23 cellular contexts compared by ENCODE assay signal in the genomic region with DNA sequence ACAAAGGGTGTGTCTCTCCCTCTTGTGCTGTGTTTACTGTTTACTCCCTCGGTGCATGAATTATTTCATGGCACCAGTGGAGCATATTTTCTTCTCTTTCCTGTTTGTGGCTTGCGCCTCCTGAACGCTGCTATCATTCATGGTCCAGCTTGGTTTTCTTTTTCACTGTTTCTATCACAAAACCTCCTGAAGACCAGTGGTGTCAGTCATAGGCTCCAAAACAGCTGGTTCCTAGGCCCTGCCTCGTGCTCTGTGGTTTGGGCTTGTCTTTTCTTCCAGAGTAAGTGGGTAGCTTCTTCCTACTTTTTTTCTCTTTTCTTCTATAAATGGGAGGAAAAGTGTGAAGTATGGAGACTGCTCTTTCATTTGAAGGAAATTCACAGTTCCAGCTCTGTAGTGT. TPM values are rescaled to one million over a fixed set of nuclear protein-coding genes. Genes with fewer than 3 reads are reported as not detected.
DNase-seq lines count a peak whose midpoint lies in the region; ATAC-seq and TF ChIP-seq lines count a peak whose summit lies in the region.
"Had no signal": no experiment of that assay in that cellular context is flagged by ENCODE, and none has a peak within 500 bp of the region (broad histone marks: within the 10 kb centered on the region; RNA-seq: fewer than 3 reads in every experiment).

No MANE protein-coding gene starts in this region.

- peaks cover 21 to 42% of the 10 kb centered on the region in 2 donors for H3K4me1 Mint-ChIP-seq in natural killer cell
- peaks cover 7 to 15% of the 10 kb centered on the region in 2 donors for H3K4me1 Mint-ChIP-seq in natural killer cell treated with Interleukin-12 subunit alpha and Interleukin-12 subunit beta and Interleukin-15 and Interleukin-18, amount 100 ng/mL, for 72 hours (ENCODE audit: low read depth in 2 of 2)

- no peaks in the 10 kb centered on the region for H3K9me3 Mint-ChIP-seq in natural killer cell
- no peaks in the 10 kb centered on the region for H3K9me3 Mint-ChIP-seq in natural killer cell treated with Interleukin-12 subunit alpha and Interleukin-12 subunit beta and Interleukin-15 and Interleukin-18, amount 100 ng/mL, for 72 hours
- H3K9me3 Mint-ChIP-seq: naive thymus-derived CD8-positive, alpha-beta T cell had no signal

- H3K27me3 ChIP-seq in skeletal muscle satellite cell (ENCODE audit: control insufficient read depth, insufficient read depth, low read length), result no peaks in the 10 kb centered on the region
- H3K27me3 ChIP-seq: adrenal gland, cardiac muscle cell, dorsolateral prefrontal cortex, SJSA1, tibial nerve had no signal

- H3K4me1 ChIP-seq in skeletal muscle satellite cell (ENCODE audit: control insufficient read depth, insufficient read depth, low read length), result peaks cover 19% of the 10 kb centered on the region

- no peaks in the 10 kb centered on the region for H3K9me3 ChIP-seq in skeletal muscle satellite cell (replicated peaks; ENCODE audit: low read length)
- H3K9me3 ChIP-seq: adrenal gland, SJSA1, tibial nerve had no signal

- no peak overlapping the region for H3K4me3 ChIP-seq in fibroblast of villous mesenchyme (ENCODE audit: low read depth, low read length)
- no peak overlapping the region for H3K4me3 ChIP-seq in skeletal muscle satellite cell (ENCODE audit: low read length)
- H3K4me3 ChIP-seq: adrenal gland, cardiac muscle cell, dorsolateral prefrontal cortex, SJSA1, tibial nerve had no signal

- TF ChIP-seq CTCF in natural killer cell (IDR thresholded peaks at IDR 0.05) (no peak), fibroblast of villous mesenchyme (IDR thresholded peaks at IDR 0.05; ENCODE audit: insufficient read depth, low read depth, low read length) (no peak)

- peak overlapping the region; percentile 16 for H3K9ac ChIP-seq in skeletal muscle satellite cell (ENCODE audit: low read depth, low read length)

- DNase-seq in natural killer cell (no peak), SW480 (ENCODE audit: low spot score) (peak; percentile 14), fibroblast of villous mesenchyme (ENCODE audit: low read depth) (peak; percentile 13)
- no peak for DNase-seq in natural killer cell treated with Interleukin-12 subunit alpha and Interleukin-12 subunit beta and Interleukin-15 and Interleukin-18, amount 100 ng/mL, for 72 hours (ENCODE audit: low spot score)
- DNase-seq in activated CD4-positive, CD25-positive, alpha-beta regulatory T cell (lab: John Stamatoyannopoulos, UW), result no peak
- no peak for DNase-seq in stimulated activated CD4-positive, alpha-beta T cell treated with anti-CD3 and anti-CD28 coated beads, Interleukin-4, amount 100 ng/mL, for 4 hours
- no peak for DNase-seq in stimulated activated CD4-positive, alpha-beta T cell treated with anti-CD3 and anti-CD28 coated beads, Interleukin-2, amount 100 ng/mL, for 24 hours
- DNase-seq: activated CD4-positive, alpha-beta T cell treated with anti-CD3 and anti-CD28 coated beads for 4 hours; activated effector memory CD4-positive, alpha-beta T cell treated with Interleukin-2 at 50 U/mL for 16 hours; adrenal gland; dorsolateral prefrontal cortex; KG1; naive thymus-derived CD8-positive, alpha-beta T cell; NCI-H1048; NCI-H1930; NCI-H345; posterior cingulate gyrus; stimulated activated naive CD4-positive, alpha-beta T cell treated with Interleukin-2 at 50 U/mL for 16 hours; T1000 had no signal

- H3K27me3 Mint-ChIP-seq in natural killer cell (ENCODE audit: low read depth in 2 of 2), result no peaks in the 10 kb centered on the region
- no peaks in the 10 kb centered on the region for H3K27me3 Mint-ChIP-seq in natural killer cell treated with Interleukin-12 subunit alpha and Interleukin-12 subunit beta and Interleukin-15 and Interleukin-18, amount 100 ng/mL, for 72 hours
- H3K27me3 Mint-ChIP-seq: naive thymus-derived CD8-positive, alpha-beta T cell had no signal

- peaks cover 8% of the 10 kb centered on the region for H3K36me3 ChIP-seq in skeletal muscle satellite cell (ENCODE audit: insufficient read depth, low read length)
- H3K36me3 ChIP-seq: cardiac muscle cell had no signal

- no peak overlapping the region for H3K4me3 Mint-ChIP-seq in natural killer cell
- H3K4me3 Mint-ChIP-seq in natural killer cell treated with Interleukin-12 subunit alpha and Interleukin-12 subunit beta and Interleukin-15 and Interleukin-18, amount 100 ng/mL, for 72 hours, result no peak overlapping the region

- ATAC-seq in natural killer cell, result no peak
- ATAC-seq in natural killer cell treated with Interleukin-12 subunit alpha and Interleukin-12 subunit beta and Interleukin-15 and Interleukin-18, amount 100 ng/mL, for 72 hours, result no peak
- ATAC-seq: naive thymus-derived CD8-positive, alpha-beta T cell had no signal

- H3K36me3 Mint-ChIP-seq in natural killer cell, result no peaks in the 10 kb centered on the region
- no peaks in the 10 kb centered on the region for H3K36me3 Mint-ChIP-seq in natural killer cell treated with Interleukin-12 subunit alpha and Interleukin-12 subunit beta and Interleukin-15 and Interleukin-18, amount 100 ng/mL, for 72 hours

- intact Hi-C loops in natural killer cell (cut with micrococcal nuclease), result no loop called here

- peak overlapping the region; percentile 58 for H3K4me2 ChIP-seq in skeletal muscle satellite cell (ENCODE audit: low read length)

- H3K27ac Mint-ChIP-seq in natural killer cell, result peak overlapping the region; percentile 22 to 57
- no peak overlapping the region for H3K27ac Mint-ChIP-seq in natural killer cell treated with Interleukin-12 subunit alpha and Interleukin-12 subunit beta and Interleukin-15 and Interleukin-18, amount 100 ng/mL, for 72 hours

RNA-seq across cellular contexts. Expression of gene IGF1R, which starts 55.0 kb away (rescaled TPM):
- total RNA-seq in natural killer cell (10 to 100 TPM; 47.3 to 50.7 (median 49.0) TPM), fibroblast of villous mesenchyme (19.4 and 42.2 TPM in 2 replicates)
- total RNA-seq in natural killer cell treated with Interleukin-12 subunit alpha and Interleukin-12 subunit beta and Interleukin-15 and Interleukin-18, amount 100 ng/mL, for 72 hours, result 10 to 100 TPM; 10.3 to 12.6 TPM
- 11.2 and 25.3 TPM in 2 replicates for total RNA-seq in skeletal muscle satellite cell (2012; rRNA removed)

Comparison
In these comparisons a context has a peak if more than half of its experiments do, and no peak if none do; other contexts are left out.
1. H3K27ac Mint-ChIP-seq: peak in natural killer cell (2 of 2); none in natural killer cell treated with Interleukin-12 subunit alpha and Interleukin-12 subunit beta and Interleukin-15 and Interleukin-18, amount 100 ng/mL, for 72 hours (0 of 2).
2. DNase-seq: peak in SW480 (single experiment) and fibroblast of villous mesenchyme (single experiment); none in natural killer cell (single experiment), natural killer cell treated with Interleukin-12 subunit alpha and Interleukin-12 subunit beta and Interleukin-15 and Interleukin-18, amount 100 ng/mL, for 72 hours (single experiment), activated CD4-positive, CD25-positive, alpha-beta regulatory T cell (0 of 4), stimulated activated CD4-positive, alpha-beta T cell treated with anti-CD3 and anti-CD28 coated beads, Interleukin-4, amount 100 ng/mL, for 4 hours (0 of 2) and stimulated activated CD4-positive, alpha-beta T cell treated with anti-CD3 and anti-CD28 coated beads, Interleukin-2, amount 100 ng/mL, for 24 hours (0 of 2).